8 cellular contexts compared by ENCODE assay signal in the genomic region with DNA sequence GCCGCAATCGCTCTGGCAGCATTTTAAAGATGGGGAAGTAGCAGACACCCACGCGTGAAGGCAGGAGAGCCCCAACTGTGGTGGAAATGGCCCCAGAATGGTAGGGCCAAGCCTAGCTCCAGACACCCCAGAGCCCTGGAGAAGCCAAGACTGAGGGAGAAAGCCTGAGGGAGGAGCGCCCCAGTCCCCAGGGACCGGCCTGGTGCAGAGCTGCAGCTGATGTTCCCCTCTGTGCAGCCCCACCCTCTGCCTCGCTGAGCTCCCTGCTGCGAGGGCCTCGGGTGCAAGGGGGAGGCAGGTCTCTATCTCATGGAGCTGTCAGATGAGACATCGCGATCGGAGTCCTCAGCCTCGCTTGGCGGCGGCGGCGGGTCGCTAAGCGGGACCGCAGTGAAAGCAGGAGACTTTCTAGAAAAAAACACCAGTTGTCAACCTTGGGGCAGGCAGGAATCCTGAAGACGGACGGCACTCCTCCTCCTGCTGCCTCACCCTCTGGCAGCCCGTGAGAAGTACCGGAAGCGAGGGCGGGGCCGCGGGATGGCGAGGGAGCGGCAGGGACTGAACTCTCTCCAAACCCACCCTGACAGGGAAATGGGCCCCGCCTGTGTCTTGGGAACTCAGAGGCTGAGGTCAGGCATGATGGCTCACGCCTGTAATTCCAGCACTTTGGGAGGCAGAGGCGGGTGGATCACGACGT. TPM values are rescaled to one million over a fixed set of nuclear protein-coding genes. Genes with fewer than 3 reads are reported as not detected.
DNase-seq lines count a peak whose midpoint lies in the region; ATAC-seq, FAIRE-seq and TF ChIP-seq lines count a peak whose summit lies in the region.

No MANE protein-coding gene starts in this region.

- TF ChIP-seq CTCF in MCF 10A (IDR thresholded peaks at IDR 0.05; ENCODE audit: unreplicated experiment): no peak
- no peak for TF ChIP-seq CTCF in kidney (IDR thresholded peaks at IDR 0.05; ENCODE audit: borderline replicate concordance, extremely low read depth, insufficient read depth)

- H3K4me1 ChIP-seq in HUES48 (ENCODE audit: control insufficient read depth, insufficient read depth, low read length) (peaks cover 14% of the 10 kb centered on the region), kidney (ENCODE audit: control insufficient read depth in 1 of 2, insufficient read depth in 1 of 2, low read depth in 1 of 2, low read length in 2 of 2) (peaks cover 14 to 34% of the 10 kb centered on the region in 2 donors)

- no peak for FAIRE-seq in kidney (lab: Jason Lieb, UNC)

- H3K27me3 Mint-ChIP-seq in MCF 10A (ENCODE audit: insufficient read depth, unreplicated experiment): no peaks in the 10 kb centered on the region

- H3K36me3 Mint-ChIP-seq in MCF 10A (ENCODE audit: insufficient read depth, unreplicated experiment): peaks cover 53% of the 10 kb centered on the region

- POLR2A ChIA-PET in MCF 10A (lab: Yijun Ruan, JAX): interaction anchor here (0.7 to 7.0 kb wide), 19 partner anchors 12 to 351 kb away, joined by 3 to 74 read pairs (median 6); partner anchors contain the start of genes IFFO1, MRPL51, NOP2 and TAPBPL

- CTCF ChIA-PET in MCF 10A (lab: Yijun Ruan, JAX): interaction anchor here (0.6 to 8.2 kb wide), 21 partner anchors 9 to 610 kb away, joined by 3 to 99 read pairs (median 4); partner anchors contain the start of gene VAMP1

- no peaks in the 10 kb centered on the region for H3K9me3 Mint-ChIP-seq in MCF 10A (ENCODE audit: unreplicated experiment)

- no peaks in the 10 kb centered on the region for H3K27me3 ChIP-seq in HUES48 (ENCODE audit: control insufficient read depth, insufficient read depth, low read length)

- H3K36me3 ChIP-seq in HUES48 (ENCODE audit: control insufficient read depth, insufficient read depth, low read length): peaks cover 52% of the 10 kb centered on the region
- H3K36me3 ChIP-seq in SK-N-MC (ENCODE audit: insufficient read depth, low read length): peaks cover 35% of the 10 kb centered on the region
- H3K36me3 ChIP-seq in kidney (ENCODE audit: control insufficient read depth in 1 of 2, insufficient read depth in 2 of 2, low read length in 2 of 2): peaks cover 23 to 32% of the 10 kb centered on the region in 2 donors

- H3K4me1 Mint-ChIP-seq in MCF 10A (ENCODE audit: insufficient read depth, unreplicated experiment): peaks cover 32% of the 10 kb centered on the region

- no peaks in the 10 kb centered on the region for H3K9me3 ChIP-seq in HUES48 (ENCODE audit: control insufficient read depth, insufficient read depth, low read length)
- H3K9me3 ChIP-seq in SK-N-MC (ENCODE audit: low read depth, low read length): no peaks in the 10 kb centered on the region
- no peaks in the 10 kb centered on the region for H3K9me3 ChIP-seq in kidney (ENCODE audit: control insufficient read depth in 1 of 2, low read length in 2 of 2)

- in situ Hi-C loops in Caki2 (cut with HindIII; ENCODE audit: low pct_unique_long_range_greater_than_20kb, low sequenced_read_pairs): no loop called here

- H3K4me3 Mint-ChIP-seq in MCF 10A (ENCODE audit: unreplicated experiment): peak overlapping the region; percentile 63

- DNase-seq in Caki2 (ENCODE audit: low read depth) (peak; percentile 96), SK-N-MC (ENCODE audit: low read depth, low spot score) (no peak), MCF 10A (ENCODE audit: unreplicated experiment) (peak; percentile 97), kidney (peak; percentile 96), globus pallidus (ENCODE audit: low spot score) (no peak)
- peak; percentile 70 for DNase-seq in stimulated activated CD8-positive, alpha-beta memory T cell treated with anti-CD3 and anti-CD28 coated beads, Interleukin-4, amount 100 ng/mL, for 48 hours

- no peak for ATAC-seq in HG02840 (IDR thresholded peaks at IDR 0.05; ENCODE audit: low FRiP score, unreplicated experiment)

- H3K27ac ChIP-seq in HUES48 (ENCODE audit: low read depth, low read length) (peak overlapping the region; percentile 77), SK-N-MC (peak overlapping the region; percentile 40; the same call in 1 of the 2 replicates), kidney (ENCODE audit: low read depth in 2 of 2, low read length in 2 of 2) (peak overlapping the region in 1 of 2 donors; percentile 51)

- BruUV-seq in MCF 10A (replicated peaks; lab: Mats Ljungman, UMichigan): no TSS peak

- H3K9ac ChIP-seq in HUES48 (ENCODE audit: low read depth, low read length) (no peak overlapping the region), SK-N-MC (ENCODE audit: insufficient read length) (no peak overlapping the region), kidney (ENCODE audit: low read length in 2 of 2) (no peak overlapping the region)

- H3K27ac Mint-ChIP-seq in MCF 10A (ENCODE audit: low read depth, unreplicated experiment): peak overlapping the region; percentile 90

- peak overlapping the region; percentile 27; the same call in 1 of the 2 replicates for H3K4me3 ChIP-seq in HUES48 (ENCODE audit: low read depth, low read length)
- H3K4me3 ChIP-seq in SK-N-MC: peak overlapping the region; percentile 76
- no peak overlapping the region for H3K4me3 ChIP-seq in kidney (ENCODE audit: low read length in 2 of 2)

- intact Hi-C loops in MCF 10A (cut with micrococcal nuclease) (no loop called here), kidney (cut with DNase I) (no loop called here)

RNA-seq across cellular contexts. Expression of gene GAPDH, which starts 6.0 kb away (rescaled TPM):
- 10,373 and 12,033 TPM in 2 replicates for total RNA-seq in Caki2 (2014; rRNA removed; shearing (Covaris generic); ENCODE audit: low replicate concordance)
- 2,995 and 4,097 TPM in 2 replicates for total RNA-seq in MCF 10A (2022)
- 1,501 TPM for total RNA-seq in kidney
- 4,871 TPM for polyA plus RNA-seq in kidney (ENCODE audit: insufficient read depth, low read depth, low replicate concordance)

RNA-seq across cellular contexts. Expression of gene IFFO1, which starts 15.5 kb away (rescaled TPM):
- 15.3 and 15.9 TPM in 2 replicates for total RNA-seq in Caki2 (2014; rRNA removed; shearing (Covaris generic); ENCODE audit: low replicate concordance)
- total RNA-seq in MCF 10A (2022) (0.49 and 1.1 TPM in 2 replicates), kidney (21.5 TPM)
- 11.5 TPM for polyA plus RNA-seq in kidney (ENCODE audit: insufficient read depth, low read depth, low replicate concordance)

RNA-seq across cellular contexts. Expression of gene NOP2, which starts 27.8 kb away (rescaled TPM):
- total RNA-seq in Caki2 (2014; rRNA removed; shearing (Covaris generic); ENCODE audit: low replicate concordance): 24.8 and 56.0 TPM in 2 replicates
- total RNA-seq in MCF 10A (2022) (97.1 and 108 TPM in 2 replicates), kidney (29.7 TPM)
- polyA plus RNA-seq in kidney (ENCODE audit: insufficient read depth, low read depth, low replicate concordance): 12.2 TPM

RNA-seq across cellular contexts. Expression of gene NCAPD2, which starts 46.4 kb away (rescaled TPM):
- 90.6 and 97.5 TPM in 2 replicates for total RNA-seq in Caki2 (2014; rRNA removed; shearing (Covaris generic); ENCODE audit: low replicate concordance)
- total RNA-seq in MCF 10A (2022) (31.9 and 52.0 TPM in 2 replicates), kidney (23.4 TPM)
- polyA plus RNA-seq in kidney (ENCODE audit: insufficient read depth, low read depth, low replicate concordance): 4.5 TPM

RNA-seq across cellular contexts. Expression of gene MRPL51, which starts 47.3 kb away (rescaled TPM):
- total RNA-seq in Caki2 (2014; rRNA removed; shearing (Covaris generic); ENCODE audit: low replicate concordance): 304 and 400 TPM in 2 replicates
- total RNA-seq in MCF 10A (2022) (230 and 314 TPM in 2 replicates), kidney (132 TPM)
- 268 TPM for polyA plus RNA-seq in kidney (ENCODE audit: insufficient read depth, low read depth, low replicate concordance)

Comparison
In these comparisons a context has a peak if more than half of its experiments do, and no peak if none do; other contexts are left out.
1. DNase-seq: peak in Caki2 (single experiment), MCF 10A (single experiment), kidney (single experiment) and stimulated activated CD8-positive, alpha-beta memory T cell treated with anti-CD3 and anti-CD28 coated beads, Interleukin-4, amount 100 ng/mL, for 48 hours (single experiment); none in SK-N-MC (single experiment) and globus pallidus (single experiment).
2. H3K4me3 ChIP-seq: peak in HUES48 (single experiment) and SK-N-MC (single experiment); none in kidney (0 of 2).